Comparison of ENCODE assay signal across 21 cellular contexts in the genomic region with DNA sequence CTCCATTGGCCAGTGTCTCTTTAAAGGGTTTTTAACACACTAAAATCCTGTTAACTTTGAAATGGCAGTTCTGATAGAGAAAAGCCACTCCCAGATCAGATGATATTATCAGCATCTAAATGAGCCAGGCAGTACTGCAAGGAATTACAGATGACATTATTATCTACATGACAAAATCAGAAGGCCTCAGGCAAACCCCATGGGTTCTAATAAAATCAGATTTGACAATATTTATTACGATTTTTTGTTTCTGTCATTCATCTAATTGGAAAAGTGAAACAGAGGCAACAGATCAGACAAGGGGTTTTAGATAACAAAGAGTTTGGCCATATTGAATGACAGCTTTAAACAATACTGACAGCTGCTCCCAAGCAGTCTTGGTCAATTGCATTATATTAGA.
DNase-seq lines count a peak whose midpoint lies in the region; ATAC-seq, FAIRE-seq and TF ChIP-seq lines count a peak whose summit lies in the region.
"Had no signal": no experiment of that assay in that cellular context is flagged by ENCODE, and none has a peak within 500 bp of the region (broad histone marks: within the 10 kb centered on the region; RNA-seq: fewer than 3 reads in every experiment).

No MANE protein-coding gene starts in this region.

- H3K9me3 ChIP-seq in keratinocyte (ENCODE audit: control insufficient read depth, low read depth, low read length), result no peaks in the 10 kb centered on the region

- H3K79me2 ChIP-seq in keratinocyte (ENCODE audit: control insufficient read depth, insufficient read depth, low read length), result no peaks in the 10 kb centered on the region

- H3K27me3 ChIP-seq in keratinocyte (ENCODE audit: control insufficient read depth, extremely low read depth, insufficient read depth, low read length), result no peaks in the 10 kb centered on the region

- no peak overlapping the region for H2AFZ ChIP-seq in keratinocyte (ENCODE audit: control insufficient read depth, low read length)
- H2AFZ ChIP-seq: GM23248 had no signal

- H3K36me3 ChIP-seq in keratinocyte (ENCODE audit: control insufficient read depth in 2 of 2, extremely low read depth in 1 of 2, insufficient read depth in 2 of 2, low read length in 2 of 2), result peaks cover 0 to 1% of the 10 kb centered on the region in 2 experiments

- dilution Hi-C loops in keratinocyte (cut with MboI; ENCODE audit: extremely low pct_ligation_motif_present, low sequenced_read_pairs), result no loop called here

- H3K4me3 ChIP-seq in keratinocyte (ENCODE audit: control insufficient read depth in 2 of 3, extremely low read depth in 1 of 3, insufficient read depth in 2 of 3, low read depth in 1 of 3, low read length in 3 of 3), result no peak overlapping the region
- H3K4me3 ChIP-seq: GM23248 had no signal

- no peak overlapping the region for H3K9ac ChIP-seq in keratinocyte (ENCODE audit: control insufficient read depth, extremely low read depth, insufficient read depth, low read length)
- H3K9ac ChIP-seq: GM23248, KMS-11 had no signal

- H3K4me1 ChIP-seq in keratinocyte (ENCODE audit: control insufficient read depth, extremely low read depth, insufficient read depth, low read length), result peaks cover 14% of the 10 kb centered on the region

- TF ChIP-seq CTCF in keratinocyte (optimal IDR thresholded peaks at IDR 0.05 in 1 of 3, IDR thresholded peaks at IDR 0.05 in 1 of 3, conservative IDR thresholded peaks at IDR 0.05 in 1 of 3; ENCODE audit: extremely low read depth in 1 of 3, insufficient read depth in 2 of 3, low read length in 3 of 3), result no peak

- H4K20me1 ChIP-seq in keratinocyte (ENCODE audit: control insufficient read depth, extremely low read depth, insufficient read depth, low read length), result no peaks in the 10 kb centered on the region

- H3K27ac ChIP-seq in keratinocyte (ENCODE audit: control insufficient read depth, insufficient read depth, low read length), result no peak overlapping the region
- H3K27ac ChIP-seq: 22Rv1, GM23248, KMS-11 had no signal

- no peaks in the 10 kb centered on the region for H3K9me1 ChIP-seq in keratinocyte (ENCODE audit: control insufficient read depth, extremely low read depth, insufficient read depth, low read length)

- DNase-seq in DMS 273 (lab: John Stamatoyannopoulos, UW; ENCODE audit: unreplicated experiment) (peak; percentile 8), DMS 273 treated with DMSO at 0.1 percent for 48 hours (lab: John Stamatoyannopoulos, UW) (no peak), NCI-H146 treated with DMSO at 0.1 percent for 48 hours (lab: John Stamatoyannopoulos, UW; ENCODE audit: unreplicated experiment) (peak; percentile 77), keratinocyte (ENCODE audit: low read depth, low spot score) (no peak), activated T-cell treated with anti-CD3 and anti-CD28 coated beads for 4 hours (no peak), NCI-H1436 treated with DMSO at 0.1 percent for 48 hours (lab: John Stamatoyannopoulos, UW) (no peak)
- DNase-seq: CD8-positive, alpha-beta memory T cell; DMS153; DND-41; GM23248; H9; NCI-H1092; NCI-H1417 treated with DMSO at 0.1 percent for 48 hours; NCI-H1930; NCI-H524 treated with DMSO at 0.1 percent for 48 hours; T-helper 1 cell had no signal

- peak overlapping the region; percentile 39 for H3K4me2 ChIP-seq in keratinocyte (ENCODE audit: control insufficient read depth, extremely low read depth, insufficient read depth, low read depth, low read length)
- H3K4me2 ChIP-seq: KMS-11 had no signal

- ATAC-seq in SK-N-SH treated with all-trans-retinoic acid at 6 μM for 48 hours (no peak), GM19328 (IDR thresholded peaks at IDR 0.05; ENCODE audit: unreplicated experiment) (no peak)
- ATAC-seq: Panc1 had no signal

- no peak for FAIRE-seq in keratinocyte (lab: Jason Lieb, UNC)

TF ChIP-seq in SK-N-SH treated with all-trans-retinoic acid at 6 μM for 48 hours, 23 proteins besides CTCF, POLR2A, EP300 and RAD21:
- TF ChIP-seq ZC3H10 (CRISPR knock-in tag; IDR thresholded peaks at IDR 0.05), result no peak
- peak; percentile 43; the same call in 1 of the 2 replicates for TF ChIP-seq TCF4 (CRISPR knock-in tag; IDR thresholded peaks at IDR 0.05; ENCODE audit: borderline replicate concordance)
- no peak for TF ChIP-seq ZFP30 (CRISPR knock-in tag; IDR thresholded peaks at IDR 0.05)
- no peak for TF ChIP-seq SNAI2 (CRISPR knock-in tag; IDR thresholded peaks at IDR 0.05)
- TF ChIP-seq, protein P1, sequence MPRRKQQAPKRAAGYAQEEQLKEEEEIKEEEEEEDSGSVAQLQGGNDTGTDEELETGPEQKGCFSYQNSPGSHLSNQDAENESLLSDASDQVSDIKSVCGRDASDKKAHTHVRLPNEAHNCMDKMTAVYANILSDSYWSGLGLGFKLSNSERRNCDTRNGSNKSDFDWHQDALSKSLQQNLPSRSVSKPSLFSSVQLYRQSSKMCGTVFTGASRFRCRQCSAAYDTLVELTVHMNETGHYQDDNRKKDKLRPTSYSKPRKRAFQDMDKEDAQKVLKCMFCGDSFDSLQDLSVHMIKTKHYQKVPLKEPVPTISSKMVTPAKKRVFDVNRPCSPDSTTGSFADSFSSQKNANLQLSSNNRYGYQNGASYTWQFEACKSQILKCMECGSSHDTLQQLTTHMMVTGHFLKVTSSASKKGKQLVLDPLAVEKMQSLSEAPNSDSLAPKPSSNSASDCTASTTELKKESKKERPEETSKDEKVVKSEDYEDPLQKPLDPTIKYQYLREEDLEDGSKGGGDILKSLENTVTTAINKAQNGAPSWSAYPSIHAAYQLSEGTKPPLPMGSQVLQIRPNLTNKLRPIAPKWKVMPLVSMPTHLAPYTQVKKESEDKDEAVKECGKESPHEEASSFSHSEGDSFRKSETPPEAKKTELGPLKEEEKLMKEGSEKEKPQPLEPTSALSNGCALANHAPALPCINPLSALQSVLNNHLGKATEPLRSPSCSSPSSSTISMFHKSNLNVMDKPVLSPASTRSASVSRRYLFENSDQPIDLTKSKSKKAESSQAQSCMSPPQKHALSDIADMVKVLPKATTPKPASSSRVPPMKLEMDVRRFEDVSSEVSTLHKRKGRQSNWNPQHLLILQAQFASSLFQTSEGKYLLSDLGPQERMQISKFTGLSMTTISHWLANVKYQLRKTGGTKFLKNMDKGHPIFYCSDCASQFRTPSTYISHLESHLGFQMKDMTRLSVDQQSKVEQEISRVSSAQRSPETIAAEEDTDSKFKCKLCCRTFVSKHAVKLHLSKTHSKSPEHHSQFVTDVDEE (CRISPR knock-in tag; IDR thresholded peaks at IDR 0.05), result peak; percentile 59
- TF ChIP-seq ESRRG (CRISPR knock-in tag; IDR thresholded peaks at IDR 0.05), result no peak
- TF ChIP-seq ARNTL (CRISPR knock-in tag; IDR thresholded peaks at IDR 0.05; ENCODE audit: borderline replicate concordance, low read depth), result no peak

Comparison
In these comparisons a context has a peak if more than half of its experiments do, and no peak if none do; other contexts are left out.
1. DNase-seq: peak in DMS 273 (single experiment) and NCI-H146 treated with DMSO at 0.1 percent for 48 hours (single experiment); none in DMS 273 treated with DMSO at 0.1 percent for 48 hours (single experiment), keratinocyte (single experiment), activated T-cell treated with anti-CD3 and anti-CD28 coated beads for 4 hours (single experiment) and NCI-H1436 treated with DMSO at 0.1 percent for 48 hours (single experiment).